In genomic region chr3:47295976-47296375, GRCh38 we compare ENCODE assay signal across 25 cellular contexts.
DNase-seq lines count a peak whose midpoint lies in the region; ATAC-seq and TF ChIP-seq lines count a peak whose summit lies in the region.
"Had no signal": no experiment of that assay in that cellular context is flagged by ENCODE, and none has a peak within 500 bp of the region (broad histone marks: within the 10 kb centered on the region; RNA-seq: fewer than 3 reads in every experiment).

No MANE protein-coding gene starts in this region.

- peaks cover 10% of the 10 kb centered on the region for H3K79me2 ChIP-seq in Loucy (ENCODE audit: insufficient read depth, low read length)

- H3K9me2 ChIP-seq in Loucy (replicated peaks; ENCODE audit: low read depth, low read length): no peaks in the 10 kb centered on the region

- H3K4me3 ChIP-seq in Loucy (ENCODE audit: low read length, poor library complexity, severe bottlenecking): peak overlapping the region; percentile 45
- H3K4me3 ChIP-seq: A549, ascending aorta, GM23248, PC-9, upper lobe of right lung had no signal

- peak overlapping the region in 1 of 2 donors; percentile 7 for H3K4me3 Mint-ChIP-seq in effector memory CD8-positive, alpha-beta T cell
- no peak overlapping the region for H3K4me3 Mint-ChIP-seq in stimulated activated memory B cell treated with anti-CD40 and anti-IgM and Interleukin-4, amounts not matched to agents 10 μg/mL and 1 μg/mL and 100 μg/mL, for 72 hours
- H3K4me3 Mint-ChIP-seq: activated CD8-positive, alpha-beta memory T cell treated with anti-CD3 and anti-CD28 coated beads, Interleukin-2, amount 10 ng/mL, durations not matched to agents 7 days and 5 days had no signal

- no peaks in the 10 kb centered on the region for H3K27me3 ChIP-seq in Loucy (ENCODE audit: insufficient read depth, low read length, poor library complexity, severe bottlenecking)
- H3K27me3 ChIP-seq: ascending aorta, BE2C, upper lobe of right lung had no signal

- peaks cover 12% of the 10 kb centered on the region for H4K20me1 ChIP-seq in Loucy (ENCODE audit: insufficient read depth, low read length, poor library complexity, severe bottlenecking)

- no peaks in the 10 kb centered on the region for H3K9me3 Mint-ChIP-seq in effector memory CD8-positive, alpha-beta T cell
- H3K9me3 Mint-ChIP-seq in stimulated activated memory B cell treated with anti-CD40 and anti-IgM and Interleukin-4, amounts not matched to agents 10 μg/mL and 1 μg/mL and 100 μg/mL, for 72 hours: no peaks in the 10 kb centered on the region
- H3K9me3 Mint-ChIP-seq: activated naive CD4-positive, alpha-beta T cell treated with anti-CD3 and anti-CD28 coated beads, Interleukin-2, amount 50 U/mL, for 72 hours had no signal

- no peak overlapping the region for H2AFZ ChIP-seq in Loucy (ENCODE audit: low read length)
- H2AFZ ChIP-seq: GM23248, PC-9 had no signal

- ATAC-seq in effector memory CD8-positive, alpha-beta T cell (replicated peaks): no peak
- ATAC-seq in stimulated activated memory B cell treated with anti-CD40 and anti-IgM and Interleukin-4, amounts not matched to agents 10 μg/mL and 1 μg/mL and 100 μg/mL, for 72 hours: no peak
- no peak for ATAC-seq in GM18517 (IDR thresholded peaks at IDR 0.05; ENCODE audit: unreplicated experiment)
- ATAC-seq: A549; activated naive CD4-positive, alpha-beta T cell treated with anti-CD3 and anti-CD28 coated beads, Interleukin-2, amount 50 U/mL, for 72 hours; upper lobe of right lung had no signal

- no peak overlapping the region for H3K9ac ChIP-seq in Loucy (ENCODE audit: low read depth, low read length, poor library complexity, severe bottlenecking)
- H3K9ac ChIP-seq: GM23248 had no signal

- DNase-seq in activated CD8-positive, alpha-beta memory T cell treated with anti-CD3 and anti-CD28 coated beads for 24 hours: peak; percentile 50
- DNase-seq in activated CD8-positive, alpha-beta memory T cell treated with anti-CD3 and anti-CD28 coated beads, Interleukin-2, amount 50 U/mL, for 4 hours: no peak
- no peak for DNase-seq in effector memory CD8-positive, alpha-beta T cell
- DNase-seq in DMS79 (lab: John Stamatoyannopoulos, UW): no peak
- no peak for DNase-seq in effector CD4-positive, alpha-beta T cell
- DNase-seq: activated CD4-positive, alpha-beta T cell treated with anti-CD3 and anti-CD28 coated beads for 1 hour; activated CD8-positive, alpha-beta memory T cell treated with anti-CD3 and anti-CD28 coated beads, Interleukin-2, amount 10 ng/mL, durations not matched to agents 7 days and 5 days; BE2C; Calu3; central memory CD4-positive, alpha-beta T cell; GM23248; kidney glomerular epithelial cell; NCI-H1105 treated with DMSO at 0.1 percent for 48 hours; NCI-H2029 treated with DMSO at 0.1 percent for 48 hours; NCI-H345; occipital lobe; PC-9; Right ventricle myocardium superior; upper lobe of right lung had no signal

- peaks cover 27 to 39% of the 10 kb centered on the region in 2 donors for H3K4me1 Mint-ChIP-seq in effector memory CD8-positive, alpha-beta T cell (ENCODE audit: low read depth in 2 of 2)
- peaks cover 79% of the 10 kb centered on the region for H3K4me1 Mint-ChIP-seq in stimulated activated memory B cell treated with anti-CD40 and anti-IgM and Interleukin-4, amounts not matched to agents 10 μg/mL and 1 μg/mL and 100 μg/mL, for 72 hours

- no peaks in the 10 kb centered on the region for H3K27me3 Mint-ChIP-seq in effector memory CD8-positive, alpha-beta T cell
- no peaks in the 10 kb centered on the region for H3K27me3 Mint-ChIP-seq in stimulated activated memory B cell treated with anti-CD40 and anti-IgM and Interleukin-4, amounts not matched to agents 10 μg/mL and 1 μg/mL and 100 μg/mL, for 72 hours
- H3K27me3 Mint-ChIP-seq: activated CD8-positive, alpha-beta memory T cell treated with anti-CD3 and anti-CD28 coated beads, Interleukin-2, amount 10 ng/mL, durations not matched to agents 7 days and 5 days had no signal

- H3K36me3 Mint-ChIP-seq in effector memory CD8-positive, alpha-beta T cell (ENCODE audit: insufficient read depth): peaks cover 37% of the 10 kb centered on the region
- peaks cover 51% of the 10 kb centered on the region for H3K36me3 Mint-ChIP-seq in stimulated activated memory B cell treated with anti-CD40 and anti-IgM and Interleukin-4, amounts not matched to agents 10 μg/mL and 1 μg/mL and 100 μg/mL, for 72 hours

- H3K27ac Mint-ChIP-seq in effector memory CD8-positive, alpha-beta T cell: peak overlapping the region; percentile 9 to 38
- H3K27ac Mint-ChIP-seq in stimulated activated memory B cell treated with anti-CD40 and anti-IgM and Interleukin-4, amounts not matched to agents 10 μg/mL and 1 μg/mL and 100 μg/mL, for 72 hours: peak overlapping the region; percentile 77

- H3K4me1 ChIP-seq in Loucy (ENCODE audit: insufficient read depth, low read length, poor library complexity, severe bottlenecking): peaks cover 20% of the 10 kb centered on the region
- H3K4me1 ChIP-seq: A549, BE2C, upper lobe of right lung had no signal

- H3K36me3 ChIP-seq in Loucy (ENCODE audit: insufficient read depth, low read length): no peaks in the 10 kb centered on the region; the same call in 1 of the 2 replicates
- H3K36me3 ChIP-seq: BE2C had no signal

- TF ChIP-seq CTCF in Loucy (conservative IDR thresholded peaks at IDR 0.05; ENCODE audit: low read length): no peak

- H3K4me2 ChIP-seq in Loucy (ENCODE audit: low read depth, low read length, poor library complexity, severe bottlenecking): peak overlapping the region; percentile 77
- H3K4me2 ChIP-seq: A549, PC-9 had no signal

- no peaks in the 10 kb centered on the region for H3F3A ChIP-seq in Loucy (ENCODE audit: low read depth)

- no peaks in the 10 kb centered on the region for H3K9me3 ChIP-seq in Loucy (ENCODE audit: insufficient read depth, low read depth, low read length)
- H3K9me3 ChIP-seq: A549, ascending aorta, BE2C, upper lobe of right lung had no signal
